Comparison of ENCODE assay signal across 22 cellular contexts in the genomic region with DNA sequence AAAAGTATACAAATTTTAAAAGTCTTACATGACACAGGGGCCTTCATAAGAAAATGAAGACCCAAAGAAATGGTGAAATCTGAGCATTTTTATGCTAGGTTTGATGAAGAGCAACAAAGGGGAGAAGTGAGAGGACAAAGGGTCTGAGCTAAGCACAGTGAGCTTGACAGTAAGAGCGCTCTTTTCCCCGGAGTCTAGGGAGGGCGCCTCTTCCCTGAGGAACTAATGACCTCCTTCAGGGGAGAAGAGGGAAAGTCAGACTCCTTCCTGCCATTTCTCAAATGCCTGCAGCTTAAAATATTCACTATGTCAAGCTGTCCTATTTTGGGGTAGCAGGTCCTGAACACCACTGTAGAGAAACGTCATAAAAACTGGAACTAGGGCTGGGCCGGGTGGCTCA. TPM values are rescaled to one million over a fixed set of nuclear protein-coding genes. Genes with fewer than 3 reads are reported as not detected.
"Had no signal": no experiment of that assay in that cellular context is flagged by ENCODE, and none has a peak within 500 bp of the region (broad histone marks: within the 10 kb centered on the region; RNA-seq: fewer than 3 reads in every experiment).

No MANE protein-coding gene starts in this region.

- H3K27ac ChIP-seq: breast epithelium, ovary, psoas muscle, skin epidermis, stomach had no signal

- H3K9me3 ChIP-seq: breast epithelium, mucosa of descending colon, ovary, psoas muscle, stomach had no signal

- H3K36me3 ChIP-seq: breast epithelium, ovary, stomach had no signal

- DNase-seq: activated CD4-positive, alpha-beta T cell treated with anti-CD3 and anti-CD28 coated beads, Interleukin-2, amount 50 U/mL, for 1 hour; activated CD4-positive, CD25-positive, alpha-beta regulatory T cell treated with anti-CD3 and anti-CD28 coated beads, Interleukin-2, amount 50 U/mL, for 72 hours; activated CD8-positive, alpha-beta memory T cell treated with anti-CD3 and anti-CD28 coated beads, Interleukin-2, amount 50 U/mL, for 4 hours; activated effector memory CD4-positive, alpha-beta T cell treated with anti-CD3 and anti-CD28 coated beads, Interleukin-2, amount 50 U/mL, for 16 hours; activated naive CD4-positive, alpha-beta T cell treated with anti-CD3 and anti-CD28 coated beads, Interleukin-2, amount 50 U/mL, for 16 hours; activated T-cell treated with anti-CD3 and anti-CD28 coated beads, Interleukin-2, amount 50 U/mL, for 4 hours; aorta; cortex of kidney; hypothalamus; immature natural killer cell; kidney glomerular epithelial cell; left ventricle myocardium superior; mucosa of descending colon; naive thymus-derived CD4-positive, alpha-beta T cell; ovary; psoas muscle; right cardiac atrium; stomach; T-helper 9 cell had no signal

- H3K4me3 ChIP-seq: breast epithelium, mucosa of descending colon, ovary, psoas muscle, skin epidermis, stomach had no signal

- H3K9me3 Mint-ChIP-seq: activated T-cell treated with anti-CD3 and anti-CD28 coated beads, Interleukin-2, amount 50 U/mL, for 4 hours; immature natural killer cell; naive thymus-derived CD4-positive, alpha-beta T cell; type B pancreatic cell had no signal

- ATAC-seq: activated T-cell treated with anti-CD3 and anti-CD28 coated beads, Interleukin-2, amount 50 U/mL, for 4 hours; left ventricle myocardium superior; mucosa of descending colon; naive thymus-derived CD4-positive, alpha-beta T cell; psoas muscle; right cardiac atrium had no signal

- H3K27ac Mint-ChIP-seq: immature natural killer cell; naive thymus-derived CD4-positive, alpha-beta T cell; type B pancreatic cell had no signal

- H3K4me3 Mint-ChIP-seq: activated T-cell treated with anti-CD3 and anti-CD28 coated beads, Interleukin-2, amount 50 U/mL, for 4 hours; immature natural killer cell; naive thymus-derived CD4-positive, alpha-beta T cell; type B pancreatic cell had no signal

- H3K27me3 ChIP-seq: breast epithelium, ovary had no signal

- H3K36me3 Mint-ChIP-seq: immature natural killer cell, type B pancreatic cell had no signal

- H3K4me1 Mint-ChIP-seq: immature natural killer cell; naive thymus-derived CD4-positive, alpha-beta T cell had no signal

RNA-seq across cellular contexts. Expression of a gene that starts 49.1 kb away (rescaled TPM):
- total RNA-seq: activated T-cell treated with anti-CD3 and anti-CD28 coated beads, Interleukin-2, amount 50 U/mL, for 4 hours; aorta; breast epithelium; left ventricle myocardium superior; mucosa of descending colon; naive thymus-derived CD4-positive, alpha-beta T cell; ovary; psoas muscle; right cardiac atrium; stomach had no signal
